ENCODE assay signal across 8 cellular contexts in the genomic region with DNA sequence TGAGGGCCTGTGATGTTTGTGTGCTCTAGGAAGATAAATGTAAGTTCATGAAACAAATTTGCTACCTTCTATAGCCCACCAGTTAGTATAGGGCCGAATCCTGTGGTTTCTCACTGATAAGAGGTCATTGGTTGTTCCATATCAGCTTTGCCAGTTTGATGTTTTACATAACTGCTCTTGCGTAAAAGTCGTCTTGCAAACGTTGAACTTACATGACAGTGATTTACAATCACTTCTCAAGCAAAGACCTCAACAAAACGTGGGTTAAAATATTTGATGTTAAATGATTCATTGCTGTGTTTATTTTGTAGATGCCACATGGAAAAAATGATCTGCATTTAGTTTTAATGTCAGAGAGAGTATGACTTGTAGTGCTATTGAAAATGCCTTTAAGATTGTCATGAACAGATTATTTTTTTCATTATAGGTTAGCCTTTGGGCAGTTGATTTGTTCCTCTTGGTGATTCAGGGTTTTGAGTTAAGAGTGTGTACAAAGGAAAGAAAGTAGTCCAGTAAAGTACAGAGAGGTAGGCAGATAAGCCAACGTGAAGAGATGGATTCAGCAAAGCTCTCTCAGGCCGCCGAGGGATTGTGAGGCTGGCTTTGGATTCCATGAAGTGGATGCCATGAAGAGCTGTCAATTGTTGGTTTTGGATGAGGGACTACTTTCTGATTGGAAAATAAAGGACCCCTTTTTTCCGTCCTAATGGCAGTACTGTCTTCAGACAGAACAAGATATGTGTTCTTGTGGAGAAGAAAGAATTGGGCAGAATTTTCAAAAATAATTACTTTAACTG. TPM values are rescaled to one million over a fixed set of nuclear protein-coding genes. Genes with fewer than 3 reads are reported as not detected.
DNase-seq lines count a peak whose midpoint lies in the region; ATAC-seq and TF ChIP-seq lines count a peak whose summit lies in the region.

No MANE protein-coding gene starts in this region.

- ATAC-seq in left cardiac atrium: no peak

- H3K4me1 ChIP-seq in left ventricle myocardium inferior (peaks cover 100% of the 10 kb centered on the region), tibial artery (peaks cover 0 to 74% (median 42%) of the 10 kb centered on the region in 4 donors)

- H3K27ac Mint-ChIP-seq in activated naive CD8-positive, alpha-beta T cell treated with anti-CD3 and anti-CD28 coated beads for 36 hours: peak overlapping the region; percentile 100

- intact Hi-C loops in left ventricle myocardium inferior (cut with micrococcal nuclease): no loop called here
- intact Hi-C loops in left cardiac atrium (cut with DNase I): loop anchor here in 1 of 2 donors (5.0 kb wide), 1 partner anchor 37 kb away; a partner anchor contains a TSS
- intact Hi-C loops in tibial artery (cut with DNase I; ENCODE audit: low total_unique reads): no loop called here
- intact Hi-C loops in lower leg skin (cut with DNase I; ENCODE audit: low total_unique reads): no loop called here

- H3K9me3 Mint-ChIP-seq in activated naive CD8-positive, alpha-beta T cell treated with anti-CD3 and anti-CD28 coated beads for 36 hours: no peaks in the 10 kb centered on the region

- peak overlapping the region; percentile 100 for H3K27ac ChIP-seq in left ventricle myocardium inferior (replicated peaks)
- peak overlapping the region; percentile 98 to 99 for H3K27ac ChIP-seq in tibial artery

- H3K4me1 Mint-ChIP-seq in activated naive CD8-positive, alpha-beta T cell treated with anti-CD3 and anti-CD28 coated beads for 36 hours: peaks cover 68% of the 10 kb centered on the region

- H3K27me3 Mint-ChIP-seq in activated naive CD8-positive, alpha-beta T cell treated with anti-CD3 and anti-CD28 coated beads for 36 hours: peaks cover 5% of the 10 kb centered on the region

- TF ChIP-seq POLR2A in lower leg skin (IDR thresholded peaks at IDR 0.05): no peak

- H3K36me3 Mint-ChIP-seq in activated naive CD8-positive, alpha-beta T cell treated with anti-CD3 and anti-CD28 coated beads for 36 hours: peaks cover 70% of the 10 kb centered on the region

- H3K9me3 ChIP-seq in left ventricle myocardium inferior (replicated peaks) (no peaks in the 10 kb centered on the region), tibial artery (no peaks in the 10 kb centered on the region)

- no peaks in the 10 kb centered on the region for H3K27me3 ChIP-seq in left ventricle myocardium inferior (ENCODE audit: low read depth)
- no peaks in the 10 kb centered on the region for H3K27me3 ChIP-seq in tibial artery

- TF ChIP-seq CTCF in left ventricle myocardium inferior (IDR thresholded peaks at IDR 0.05; ENCODE audit: borderline replicate concordance) (no peak), tibial artery (IDR thresholded peaks at IDR 0.05) (no peak), lower leg skin (IDR thresholded peaks at IDR 0.05) (no peak)

- H3K4me3 Mint-ChIP-seq in activated naive CD8-positive, alpha-beta T cell treated with anti-CD3 and anti-CD28 coated beads for 36 hours: peak overlapping the region; percentile 95

- DNase-seq in left ventricle myocardium inferior (no peak), left cardiac atrium (no peak), kidney glomerular epithelial cell (lab: John Stamatoyannopoulos, UW) (peak; percentile 46), tibial artery (peak in 1 of 2 donors; percentile 39), COLO829 (ENCODE audit: low spot score) (no peak), cerebellar nuclear complex (lab: John Stamatoyannopoulos, UW) (no peak), lower leg skin (ENCODE audit: low spot score in 2 of 2) (no peak)
- no peak for DNase-seq in activated naive CD8-positive, alpha-beta T cell treated with anti-CD3 and anti-CD28 coated beads for 36 hours

- H3K36me3 ChIP-seq in left ventricle myocardium inferior (peaks cover 36% of the 10 kb centered on the region), tibial artery (peaks cover 26 to 37% (median 35%) of the 10 kb centered on the region in 3 donors)

- H3K4me3 ChIP-seq in left ventricle myocardium inferior (peak overlapping the region; percentile 95), tibial artery (peak overlapping the region; percentile 90 to 95), lower leg skin (ENCODE audit: low read depth, poor library complexity, severe bottlenecking) (no peak overlapping the region)

- WGBS in lower leg skin, 2 donors: 17 to 19% methylated on average over 9 of the region's 9 CpGs

RNA-seq across cellular contexts. Expression of a gene that starts 2.6 kb away (rescaled TPM):
- total RNA-seq in left ventricle myocardium inferior (122 TPM), left cardiac atrium (100 to 1,000 TPM; 109 to 175 TPM), lower leg skin (100 to 1,000 TPM; 128 to 169 (median 149) TPM)
- 100 to 1,000 TPM; 369 to 377 TPM for total RNA-seq in activated naive CD8-positive, alpha-beta T cell treated with anti-CD3 and anti-CD28 coated beads for 36 hours

RNA-seq across cellular contexts. Expression of a gene that starts 2.9 kb away (rescaled TPM):
- total RNA-seq in left ventricle myocardium inferior (15.0 TPM), left cardiac atrium (10 to 100 TPM; 15.6 to 19.0 TPM), lower leg skin (10 to 100 TPM in 3 of 4 donors, 1 to 10 TPM in 1; 8.9 to 24.1 (median 20.5) TPM)
- total RNA-seq in activated naive CD8-positive, alpha-beta T cell treated with anti-CD3 and anti-CD28 coated beads for 36 hours: 10 to 100 TPM; 32.4 to 33.1 TPM

RNA-seq across cellular contexts. Expression of a gene that starts 35.8 kb away (rescaled TPM):
- total RNA-seq in left ventricle myocardium inferior: 22.4 TPM
- total RNA-seq in left cardiac atrium: 10 to 100 TPM; 20.1 to 25.2 TPM
- 1 to 10 TPM; 1.1 to 1.4 TPM for total RNA-seq in activated naive CD8-positive, alpha-beta T cell treated with anti-CD3 and anti-CD28 coated beads for 36 hours
- 10 to 100 TPM; 58.0 to 75.0 (median 67.8) TPM for total RNA-seq in lower leg skin

RNA-seq across cellular contexts. Expression of a gene that starts 44.8 kb away (rescaled TPM):
- total RNA-seq in left ventricle myocardium inferior (1.4 TPM), left cardiac atrium (1 to 10 TPM; 1.0 to 3.1 TPM), lower leg skin (1 to 10 TPM in 2 of 4 donors, under 1 TPM in 2; 0.17 to 2.9 (median 0.80) TPM)
- under 1 TPM in 1 of 2 experiments, not detected in 1; 0.58 TPM for total RNA-seq in activated naive CD8-positive, alpha-beta T cell treated with anti-CD3 and anti-CD28 coated beads for 36 hours
